ENCODE assay signal across 20 cellular contexts in the genomic region with DNA sequence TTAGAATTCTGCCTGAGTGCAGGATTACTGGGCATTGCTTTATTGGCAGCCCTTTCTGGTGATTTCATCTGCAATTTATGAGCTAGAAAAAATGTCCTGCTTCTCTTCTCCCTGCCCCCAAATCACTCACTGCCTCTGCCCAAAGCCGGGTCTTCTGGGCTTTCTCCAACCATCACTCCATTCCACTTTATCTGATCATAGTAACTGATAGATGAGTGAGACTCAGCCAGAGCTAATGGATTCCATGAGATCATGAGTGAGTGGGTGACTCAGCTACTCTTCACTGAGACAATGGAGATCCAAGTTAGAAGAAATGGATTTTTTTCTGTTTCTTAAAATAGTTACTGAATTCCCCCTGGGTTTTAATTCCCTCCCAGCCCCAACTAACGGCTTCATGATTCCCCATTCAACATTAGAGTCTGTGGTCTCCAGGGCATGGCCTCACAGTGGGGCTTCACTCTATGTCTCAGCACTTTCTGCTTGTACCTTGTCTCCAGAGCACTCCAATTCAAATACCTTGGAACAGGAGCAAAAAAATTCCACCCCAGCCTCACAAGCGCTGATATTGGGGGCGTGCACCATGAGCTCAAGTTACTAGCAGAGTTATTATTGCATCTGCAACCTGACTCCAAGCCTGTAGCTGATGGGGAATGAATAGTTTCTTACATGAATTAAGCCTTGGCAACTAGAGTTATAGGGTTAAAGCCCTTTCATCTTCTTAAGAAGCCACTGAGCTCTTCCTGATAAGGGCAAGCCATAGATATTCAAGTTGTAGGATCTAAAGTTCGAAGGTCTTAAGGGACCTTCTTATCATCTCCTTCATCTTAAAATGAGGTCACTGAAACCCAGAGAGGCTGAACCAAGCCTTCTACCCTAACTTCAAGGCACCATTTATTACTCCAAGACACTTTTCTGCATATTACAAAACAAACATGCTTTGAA.
DNase-seq lines count a peak whose midpoint lies in the region; ATAC-seq and TF ChIP-seq lines count a peak whose summit lies in the region.
"Had no signal": no experiment of that assay in that cellular context is flagged by ENCODE, and none has a peak within 500 bp of the region (broad histone marks: within the 10 kb centered on the region; RNA-seq: fewer than 3 reads in every experiment).

No MANE protein-coding gene starts in this region.

- H3K9me2 ChIP-seq in hepatocyte (replicated peaks; ENCODE audit: insufficient read depth) = no peaks in the 10 kb centered on the region

- H3K27ac ChIP-seq in hepatocyte = peak overlapping the region; percentile 59
- H3K27ac ChIP-seq: breast epithelium, left ventricle myocardium inferior, ovary, upper lobe of left lung had no signal

- no peaks in the 10 kb centered on the region for H3K9me3 ChIP-seq in hepatocyte (ENCODE audit: low read depth)
- H3K9me3 ChIP-seq: breast epithelium, left ventricle myocardium inferior, ovary, stomach, upper lobe of left lung had no signal

- H3K4me3 ChIP-seq in AG10803 (ENCODE audit: low read length) (no peak overlapping the region), hepatocyte (no peak overlapping the region)
- H3K4me3 ChIP-seq: breast epithelium, left ventricle myocardium inferior, ovary, stomach, upper lobe of left lung had no signal

- no peaks in the 10 kb centered on the region for H3K79me2 ChIP-seq in hepatocyte

- WGBS in hepatocyte (ENCODE audit: low lambda C conversion rate, missing lambda C conversion rate) = 27% methylated on average over 5 of the region's 5 CpGs

- H4K20me1 ChIP-seq in hepatocyte (ENCODE audit: insufficient read depth, poor library complexity, severe bottlenecking) = no peaks in the 10 kb centered on the region

- no peaks in the 10 kb centered on the region for H3K27me3 ChIP-seq in hepatocyte
- H3K27me3 ChIP-seq: ovary, upper lobe of left lung had no signal

- DNase-seq in AG10803 (ENCODE audit: low read depth) (peak; percentile 1), NCI-H2171 treated with DMSO at 0.1 percent for 48 hours (lab: John Stamatoyannopoulos, UW) (peak; percentile 81), hepatocyte (ENCODE audit: low spot score) (peak; percentile 11), sciatic nerve (ENCODE audit: low spot score) (no peak), AG20443 (ENCODE audit: low spot score) (no peak), T-helper 9 cell (no peak)
- no peak for DNase-seq in activated T-cell treated with anti-CD3 and anti-CD28 coated beads, Interleukin-2, amount 50 U/mL, for 1 hour
- DNase-seq: activated CD8-positive, alpha-beta memory T cell treated with anti-CD3 and anti-CD28 coated beads for 24 hours; activated naive CD8-positive, alpha-beta T cell treated with anti-CD3 and anti-CD28 coated beads, Interleukin-2, amount 10 ng/mL, durations not matched to agents 7 days and 5 days; CD4-positive, alpha-beta T cell; DND-41; foreskin fibroblast; left ventricle myocardium inferior; NCI-H226; ovary; stomach; upper lobe of left lung had no signal

- H3K36me3 ChIP-seq in hepatocyte (replicated peaks; ENCODE audit: insufficient read depth, low read depth) = no peaks in the 10 kb centered on the region
- H3K36me3 ChIP-seq: breast epithelium, left ventricle myocardium inferior, ovary, stomach, upper lobe of left lung had no signal

- intact Hi-C loops in sciatic nerve (cut with DNase I) = no loop called here

- no peak overlapping the region for H3K4me2 ChIP-seq in hepatocyte

- peak; percentile 14 for ATAC-seq in sciatic nerve
- no peak for ATAC-seq in GM19328 (IDR thresholded peaks at IDR 0.05; ENCODE audit: unreplicated experiment)
- ATAC-seq: activated CD4-positive, CD25-positive, alpha-beta regulatory T cell treated with anti-CD3 and anti-CD28 coated beads, Interleukin-2, amount 50 U/mL, for 24 hours had no signal

- TF ChIP-seq CTCF in AG10803 (conservative IDR thresholded peaks at IDR 0.05; ENCODE audit: low read length) (no peak), hepatocyte (IDR thresholded peaks at IDR 0.05; ENCODE audit: poor library complexity) (no peak)

- no peak overlapping the region for H2AFZ ChIP-seq in hepatocyte

- H3K4me1 ChIP-seq in hepatocyte (ENCODE audit: insufficient read depth) = peaks cover 29% of the 10 kb centered on the region
- H3K4me1 ChIP-seq: breast epithelium, upper lobe of left lung had no signal

Comparison
In these comparisons a context has a peak if more than half of its experiments do, and no peak if none do; other contexts are left out.
1. DNase-seq: peak in AG10803 (single experiment), NCI-H2171 treated with DMSO at 0.1 percent for 48 hours (single experiment) and hepatocyte (single experiment); none in sciatic nerve (single experiment), AG20443 (single experiment), T-helper 9 cell (single experiment) and activated T-cell treated with anti-CD3 and anti-CD28 coated beads, Interleukin-2, amount 50 U/mL, for 1 hour (single experiment).